Comparison of ENCODE assay signal across 9 cellular contexts in the genomic region with DNA sequence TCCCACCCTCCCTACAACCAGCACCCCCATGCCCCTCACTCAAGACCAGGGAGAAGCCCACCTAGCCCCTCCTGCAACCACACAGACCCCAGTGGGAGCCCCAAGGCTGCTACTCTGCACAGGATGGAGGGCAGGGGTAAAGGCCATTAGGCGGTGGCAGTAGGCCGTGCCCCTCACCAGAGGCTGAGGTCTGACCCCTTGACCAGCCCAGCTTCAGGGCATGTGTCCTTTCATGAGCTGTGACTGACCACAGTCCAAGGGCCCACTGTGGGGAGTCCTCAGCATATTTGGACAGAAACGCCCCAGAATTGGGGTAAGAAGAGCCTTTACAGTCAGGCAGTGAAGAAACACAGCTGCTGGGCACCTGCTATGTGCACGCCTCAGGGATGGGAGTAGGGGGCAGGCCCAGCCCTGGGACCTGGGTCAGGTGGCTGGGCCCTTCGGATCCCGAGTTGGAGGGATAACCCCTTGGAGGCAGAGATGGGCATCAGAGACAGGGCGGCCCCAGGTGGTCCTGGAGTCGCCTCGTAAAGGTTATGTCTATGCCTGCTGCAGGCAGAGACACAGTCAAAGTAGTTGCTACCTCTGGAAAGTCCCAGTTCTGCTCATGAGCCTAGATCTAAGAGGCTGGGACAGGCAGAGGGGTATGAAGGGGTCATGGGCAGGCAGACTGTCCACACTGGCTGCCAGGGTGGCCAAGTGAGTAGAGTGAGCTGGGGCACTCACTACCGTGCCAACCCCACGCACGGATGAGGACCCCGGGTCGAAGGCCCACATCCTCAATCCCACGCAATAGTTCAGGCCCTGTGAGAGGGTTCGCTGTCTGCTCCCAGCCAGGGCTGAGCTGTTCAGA. TPM values are rescaled to one million over a fixed set of nuclear protein-coding genes. Genes with fewer than 3 reads are reported as not detected.
DNase-seq lines count a peak whose midpoint lies in the region; ATAC-seq, FAIRE-seq and TF ChIP-seq lines count a peak whose summit lies in the region.
"Had no signal": no experiment of that assay in that cellular context is flagged by ENCODE, and none has a peak within 500 bp of the region (broad histone marks: within the 10 kb centered on the region; RNA-seq: fewer than 3 reads in every experiment).

No MANE protein-coding gene starts in this region.

- WGBS in gastroesophageal sphincter (ENCODE audit: low coverage in 1 of 2), 2 donors = 50 to 80% methylated on average over 1 to 6 of the region's 16 CpGs

- TF ChIP-seq EP300 in gastroesophageal sphincter (IDR thresholded peaks at IDR 0.05) = no peak

- intact Hi-C loops in activated CD4-positive, alpha-beta T cell treated with anti-CD3 and anti-CD28 coated beads, Interleukin-2, amount 10 ng/mL, durations not matched to agents 24 days and 14 days (cut with micrococcal nuclease) = loop anchor here (2.0 kb wide), 1 partner anchor 133 kb away; the partner anchor contains the start of gene ZBTB45

- H3K4me1 ChIP-seq in gastroesophageal sphincter (peaks cover 3 to 66% (median 24%) of the 10 kb centered on the region in 3 donors), skeletal muscle satellite cell (ENCODE audit: control insufficient read depth, insufficient read depth, low read length) (peaks cover 30% of the 10 kb centered on the region)

- peak overlapping the region; percentile 89 to 98 (median 94) for H3K27ac ChIP-seq in gastroesophageal sphincter

- peak overlapping the region; percentile 97 for H3K4me3 Mint-ChIP-seq in activated CD4-positive, alpha-beta T cell treated with anti-CD3 and anti-CD28 coated beads, Interleukin-2, amount 10 ng/mL, durations not matched to agents 24 days and 14 days

- H3K36me3 ChIP-seq in gastroesophageal sphincter (peaks cover 0 to 25% of the 10 kb centered on the region in 2 donors), skeletal muscle satellite cell (ENCODE audit: insufficient read depth, low read length) (peaks cover 16% of the 10 kb centered on the region)

- H3K27me3 ChIP-seq in gastroesophageal sphincter = no peaks in the 10 kb centered on the region
- H3K27me3 ChIP-seq in skeletal muscle satellite cell (ENCODE audit: control insufficient read depth, insufficient read depth, low read length) = no peaks in the 10 kb centered on the region

- no peaks in the 10 kb centered on the region for H3K9me3 ChIP-seq in gastroesophageal sphincter
- no peaks in the 10 kb centered on the region for H3K9me3 ChIP-seq in skeletal muscle satellite cell (replicated peaks; ENCODE audit: low read length)

- no peaks in the 10 kb centered on the region for H3K27me3 Mint-ChIP-seq in activated CD4-positive, alpha-beta T cell treated with anti-CD3 and anti-CD28 coated beads, Interleukin-2, amount 10 ng/mL, durations not matched to agents 24 days and 14 days

- H3K4me3 ChIP-seq in gastroesophageal sphincter (peak overlapping the region; percentile 64), skeletal muscle satellite cell (ENCODE audit: low read length) (peak overlapping the region; percentile 89)

- H3K9me3 Mint-ChIP-seq in activated CD4-positive, alpha-beta T cell treated with anti-CD3 and anti-CD28 coated beads, Interleukin-2, amount 10 ng/mL, durations not matched to agents 24 days and 14 days = no peaks in the 10 kb centered on the region

- H3K4me2 ChIP-seq in skeletal muscle satellite cell (ENCODE audit: low read length) = peak overlapping the region; percentile 100

- H3K4me1 Mint-ChIP-seq in activated CD4-positive, alpha-beta T cell treated with anti-CD3 and anti-CD28 coated beads, Interleukin-2, amount 10 ng/mL, durations not matched to agents 24 days and 14 days = peaks cover 32% of the 10 kb centered on the region

- ATAC-seq in gastroesophageal sphincter (no peak), GM19351 (IDR thresholded peaks at IDR 0.05; ENCODE audit: unreplicated experiment) (no peak)

- H3K9ac ChIP-seq in skeletal muscle satellite cell (ENCODE audit: low read depth, low read length) = peak overlapping the region; percentile 99

- TF ChIP-seq POLR2A in GM12891 (IDR thresholded peaks at IDR 0.05; ENCODE audit: low read depth, low read length) = peak; percentile 62; the same call in 1 of the 2 replicates
- no peak for TF ChIP-seq POLR2A in gastroesophageal sphincter (IDR thresholded peaks at IDR 0.05)

- H3K27ac Mint-ChIP-seq in activated CD4-positive, alpha-beta T cell treated with anti-CD3 and anti-CD28 coated beads, Interleukin-2, amount 10 ng/mL, durations not matched to agents 24 days and 14 days = peak overlapping the region; percentile 97

- peak; percentile 75 for FAIRE-seq in GM12891 (lab: Jason Lieb, UNC)

- TF ChIP-seq CTCF in gastroesophageal sphincter (IDR thresholded peaks at IDR 0.05) = no peak

- H3K36me3 Mint-ChIP-seq in activated CD4-positive, alpha-beta T cell treated with anti-CD3 and anti-CD28 coated beads, Interleukin-2, amount 10 ng/mL, durations not matched to agents 24 days and 14 days (ENCODE audit: low read depth) = peaks cover 31% of the 10 kb centered on the region

- DNase-seq in GM12891 (ENCODE audit: insufficient read length, low spot score) (no peak), SIG-M5 treated with dmso at 0.1 percent for 504 hours (lab: John Stamatoyannopoulos, UW; ENCODE audit: unreplicated experiment) (no peak), dermis blood vessel endothelial cell (no peak), anterior cingulate cortex (lab: John Stamatoyannopoulos, UW) (no peak)
- peak; percentile 71 for DNase-seq in activated CD4-positive, alpha-beta T cell treated with anti-CD3 and anti-CD28 coated beads, Interleukin-2, amount 10 ng/mL, durations not matched to agents 24 days and 14 days

TF ChIP-seq in GM12891, 5 proteins besides CTCF, POLR2A, EP300 and RAD21:
- no peak for TF ChIP-seq PAX5 (IDR thresholded peaks at IDR 0.05; ENCODE audit: insufficient read depth, low read length, severe bottlenecking)
- TF ChIP-seq POLR2AphosphoS5 (IDR thresholded peaks at IDR 0.05; ENCODE audit: low read depth, low read length) = peak; percentile 63; the same call in 1 of the 2 replicates
- peak; percentile 33; the same call in 1 of the 2 replicates for TF ChIP-seq TAF1 (IDR thresholded peaks at IDR 0.05; ENCODE audit: low read depth, low read length)
- peak; percentile 69; the same call in 1 of the 2 replicates for TF ChIP-seq POU2F2 (IDR thresholded peaks at IDR 0.05; ENCODE audit: low read depth, low read length)
- TF ChIP-seq SPI1 (IDR thresholded peaks at IDR 0.05; ENCODE audit: low read depth, low read length) = peak; percentile 29; the same call in 1 of the 2 replicates

RNA-seq across cellular contexts. Expression of gene RPS5, which starts 1.5 kb away (rescaled TPM):
- polyA plus RNA-seq in GM12891 (2012; ENCODE audit: low read depth, missing spikeins) = 2,915 TPM
- 1,286 and 1,288 TPM in 2 replicates for total RNA-seq in activated CD4-positive, alpha-beta T cell treated with anti-CD3 and anti-CD28 coated beads, Interleukin-2, amount 10 ng/mL, durations not matched to agents 24 days and 14 days
- 1,000 to 10,000 TPM in 3 of 4 donors, 100 to 1,000 TPM in 1; 841 to 2,040 (median 1,635) TPM for total RNA-seq in gastroesophageal sphincter
- total RNA-seq in skeletal muscle satellite cell (2012; rRNA removed) = 2,148 and 2,374 TPM in 2 replicates
- total RNA-seq in dermis blood vessel endothelial cell = 1,348 and 2,550 TPM in 2 replicates

RNA-seq across cellular contexts. Expression of gene ZNF837, which starts 4.7 kb away (rescaled TPM):
- polyA plus RNA-seq in GM12891 (2012; ENCODE audit: low read depth, missing spikeins) = 1.4 TPM
- 0.89 and 1.1 TPM in 2 replicates for total RNA-seq in activated CD4-positive, alpha-beta T cell treated with anti-CD3 and anti-CD28 coated beads, Interleukin-2, amount 10 ng/mL, durations not matched to agents 24 days and 14 days
- total RNA-seq in gastroesophageal sphincter = 1 to 10 TPM in 3 of 4 donors, under 1 TPM in 1; 0.99 to 3.7 (median 2.4) TPM
- total RNA-seq in skeletal muscle satellite cell (2012; rRNA removed) = 3.0 and 3.5 TPM in 2 replicates
- total RNA-seq in dermis blood vessel endothelial cell = 3.5 and 4.1 TPM in 2 replicates

RNA-seq across cellular contexts. Expression of gene RNF225, which starts 9.9 kb away (rescaled TPM):
- polyA plus RNA-seq in GM12891 (2012; ENCODE audit: low read depth, missing spikeins) = not detected
- 0.54 and 1.1 TPM in 2 replicates for total RNA-seq in activated CD4-positive, alpha-beta T cell treated with anti-CD3 and anti-CD28 coated beads, Interleukin-2, amount 10 ng/mL, durations not matched to agents 24 days and 14 days
- total RNA-seq in gastroesophageal sphincter (1 to 10 TPM in 1 of 4 donors, not detected in 3; 1.5 TPM), dermis blood vessel endothelial cell (not detected in 2 replicates)
- total RNA-seq in skeletal muscle satellite cell (2012; rRNA removed) = 0.66 and 0.76 TPM in 2 replicates
- total RNA-seq: NCI-H460 had no signal

RNA-seq across cellular contexts. Expression of gene ZNF584, which starts 22.9 kb away (rescaled TPM):
- 3.1 TPM for polyA plus RNA-seq in GM12891 (2012; ENCODE audit: low read depth, missing spikeins)
- total RNA-seq in activated CD4-positive, alpha-beta T cell treated with anti-CD3 and anti-CD28 coated beads, Interleukin-2, amount 10 ng/mL, durations not matched to agents 24 days and 14 days = 17.4 and 17.7 TPM in 2 replicates
- total RNA-seq in gastroesophageal sphincter (10 to 100 TPM; 10.9 to 17.6 (median 12.6) TPM), dermis blood vessel endothelial cell (8.2 and 12.0 TPM in 2 replicates)
- 15.5 and 26.6 TPM in 2 replicates for total RNA-seq in skeletal muscle satellite cell (2012; rRNA removed)

RNA-seq across cellular contexts. Expression of gene ZNF497, which starts 23.0 kb away (rescaled TPM):
- 0.36 TPM for polyA plus RNA-seq in GM12891 (2012; ENCODE audit: low read depth, missing spikeins)
- 0.79 and 1.1 TPM in 2 replicates for total RNA-seq in activated CD4-positive, alpha-beta T cell treated with anti-CD3 and anti-CD28 coated beads, Interleukin-2, amount 10 ng/mL, durations not matched to agents 24 days and 14 days
- 1 to 10 TPM in 3 of 4 donors, under 1 TPM in 1; 0.77 to 2.2 (median 1.6) TPM for total RNA-seq in gastroesophageal sphincter
- 0.22 and 0.51 TPM in 2 replicates for total RNA-seq in skeletal muscle satellite cell (2012; rRNA removed)
- total RNA-seq in dermis blood vessel endothelial cell = 1.3 and 2.9 TPM in 2 replicates
